Comparison of ENCODE assay signal across 29 cellular contexts in genomic region chr12:89111964-89112363, GRCh38.
"Had no signal": no experiment of that assay in that cellular context is flagged by ENCODE, and none has a peak within 500 bp of the region (broad histone marks: within the 10 kb centered on the region; RNA-seq: fewer than 3 reads in every experiment).

No MANE protein-coding gene starts in this region.

- H3K27me3 ChIP-seq: left lung, pancreas, tibial nerve, uterus had no signal

- ATAC-seq: left colon; left lung; lower lobe of right lung; natural killer cell; pancreas; right cardiac atrium; sciatic nerve; stimulated activated naive CD8-positive, alpha-beta T cell treated with anti-CD3 and anti-CD28 coated beads, Interleukin-15, amount 100 ng/mL, for 72 hours had no signal

- H3K4me1 ChIP-seq: left lung, lower lobe of right lung, prostate gland, tibial nerve, uterus had no signal

- H3K9me3 ChIP-seq: left lung, lower lobe of right lung, pancreas, prostate gland, tibial nerve, uterus had no signal

- H3K9me3 Mint-ChIP-seq: immature natural killer cell; naive B cell; natural killer cell; stimulated activated effector memory CD8-positive, alpha-beta T cell treated with anti-CD3 and anti-CD28 coated beads, Interleukin-12 subunit alpha, Interleukin-12 subunit beta, amount 100 ng/mL, for 72 hours; stimulated activated naive CD8-positive, alpha-beta T cell treated with anti-CD3 and anti-CD28 coated beads, Interleukin-15, amount 100 ng/mL, for 72 hours had no signal

- H3K36me3 Mint-ChIP-seq: naive B cell; natural killer cell; stimulated activated effector memory CD8-positive, alpha-beta T cell treated with anti-CD3 and anti-CD28 coated beads, Interleukin-12 subunit alpha, Interleukin-12 subunit beta, amount 100 ng/mL, for 72 hours; type B pancreatic cell had no signal

- H3K27ac Mint-ChIP-seq: immature natural killer cell; natural killer cell; nephron progenitor cell; stimulated activated effector memory CD8-positive, alpha-beta T cell treated with anti-CD3 and anti-CD28 coated beads, Interleukin-12 subunit alpha, Interleukin-12 subunit beta, amount 100 ng/mL, for 72 hours; stimulated activated naive CD8-positive, alpha-beta T cell treated with anti-CD3 and anti-CD28 coated beads, Interleukin-15, amount 100 ng/mL, for 72 hours; type B pancreatic cell had no signal

- DNase-seq: hypothalamus; immature natural killer cell; kidney; left colon; left lung; lower lobe of right lung; mesenchymal stem cell; naive B cell; natural killer cell; nephron progenitor cell; pancreas; posterior cingulate gyrus; retina; right cardiac atrium; stimulated activated CD4-positive, alpha-beta T cell treated with anti-CD3 and anti-CD28 coated beads, Interleukin-12 subunit alpha, Interleukin-12 subunit beta, amount 100 ng/mL, for 4 hours; stimulated activated CD4-positive, alpha-beta T cell treated with anti-CD3 and anti-CD28 coated beads, Interleukin-15, amount 100 ng/mL, for 24 hours; stimulated activated CD4-positive, alpha-beta T cell treated with anti-CD3 and anti-CD28 coated beads, Interleukin-2, amount 100 ng/mL, for 24 hours; stimulated activated CD4-positive, alpha-beta T cell treated with anti-CD3 and anti-CD28 coated beads, Interleukin-4, amount 100 ng/mL, for 1 hour; stimulated activated naive CD4-positive, alpha-beta T cell treated with Interleukin-2 at 50 U/mL for 16 hours; stimulated activated naive CD8-positive, alpha-beta T cell treated with anti-CD3 and anti-CD28 coated beads, Interleukin-15, amount 100 ng/mL, for 72 hours; substantia nigra; uterus had no signal

- H3K27me3 Mint-ChIP-seq: type B pancreatic cell had no signal

- H3K4me1 Mint-ChIP-seq: immature natural killer cell; naive B cell; natural killer cell; stimulated activated effector memory CD8-positive, alpha-beta T cell treated with anti-CD3 and anti-CD28 coated beads, Interleukin-12 subunit alpha, Interleukin-12 subunit beta, amount 100 ng/mL, for 72 hours; stimulated activated naive CD8-positive, alpha-beta T cell treated with anti-CD3 and anti-CD28 coated beads, Interleukin-15, amount 100 ng/mL, for 72 hours had no signal

- H3K4me3 ChIP-seq: left lung, lower lobe of right lung, pancreas, prostate gland, skin epidermis, tibial nerve, uterus had no signal

- H3K27ac ChIP-seq: left lung, lower lobe of right lung, pancreas, prostate gland, skin epidermis, tibial nerve, uterus had no signal

- H3K4me3 Mint-ChIP-seq: immature natural killer cell; naive B cell; natural killer cell; nephron progenitor cell; stimulated activated effector memory CD8-positive, alpha-beta T cell treated with anti-CD3 and anti-CD28 coated beads, Interleukin-12 subunit alpha, Interleukin-12 subunit beta, amount 100 ng/mL, for 72 hours; stimulated activated naive CD8-positive, alpha-beta T cell treated with anti-CD3 and anti-CD28 coated beads, Interleukin-15, amount 100 ng/mL, for 72 hours; type B pancreatic cell had no signal

- H3K36me3 ChIP-seq: left lung, lower lobe of right lung, pancreas, prostate gland, tibial nerve, uterus had no signal

- FAIRE-seq: islet of Langerhans, kidney, pancreas had no signal
